1 cellular context compared by ENCODE assay signal in genomic region chr20:46636514-46636913, GRCh38.
TF ChIP-seq lines count a peak whose summit lies in the region.

No MANE protein-coding gene starts in this region.

TF ChIP-seq in K562, 482 proteins besides CTCF, POLR2A, EP300 and RAD21 (continued from another document):
- TF ChIP-seq ILF3 (IDR thresholded peaks at IDR 0.05; ENCODE audit: borderline replicate concordance): no peak
- no peak for TF ChIP-seq TAL1 (IDR thresholded peaks at IDR 0.05)
- no peak for TF ChIP-seq PPARD (CRISPR knock-in tag; IDR thresholded peaks at IDR 0.05)
- no peak for TF ChIP-seq RBM22 (IDR thresholded peaks at IDR 0.05; ENCODE audit: low read depth, low read length, poor library complexity, severe bottlenecking)
- no peak for TF ChIP-seq TAF1 (IDR thresholded peaks at IDR 0.05; ENCODE audit: control insufficient read depth, extremely low read depth, insufficient read depth, low read length, severe bottlenecking)
- no peak for TF ChIP-seq SMAD1 (IDR thresholded peaks at IDR 0.05; ENCODE audit: low read depth, low read length, partially characterized antibody)
- no peak for TF ChIP-seq HNRNPH1 (optimal IDR thresholded peaks at IDR 0.05; ENCODE audit: low read depth, low read length)
- no peak for TF ChIP-seq ZNF778 (CRISPR knock-in tag; IDR thresholded peaks at IDR 0.05)
- no peak for TF ChIP-seq PRDM10 (IDR thresholded peaks at IDR 0.05; ENCODE audit: partially characterized antibody)
- no peak for TF ChIP-seq E2F8 (IDR thresholded peaks at IDR 0.05; ENCODE audit: low read depth, partially characterized antibody)
- no peak for TF ChIP-seq TAF15 (IDR thresholded peaks at IDR 0.05; ENCODE audit: low read depth, low read length)
